11 cellular contexts compared by ENCODE assay signal in the genomic region with DNA sequence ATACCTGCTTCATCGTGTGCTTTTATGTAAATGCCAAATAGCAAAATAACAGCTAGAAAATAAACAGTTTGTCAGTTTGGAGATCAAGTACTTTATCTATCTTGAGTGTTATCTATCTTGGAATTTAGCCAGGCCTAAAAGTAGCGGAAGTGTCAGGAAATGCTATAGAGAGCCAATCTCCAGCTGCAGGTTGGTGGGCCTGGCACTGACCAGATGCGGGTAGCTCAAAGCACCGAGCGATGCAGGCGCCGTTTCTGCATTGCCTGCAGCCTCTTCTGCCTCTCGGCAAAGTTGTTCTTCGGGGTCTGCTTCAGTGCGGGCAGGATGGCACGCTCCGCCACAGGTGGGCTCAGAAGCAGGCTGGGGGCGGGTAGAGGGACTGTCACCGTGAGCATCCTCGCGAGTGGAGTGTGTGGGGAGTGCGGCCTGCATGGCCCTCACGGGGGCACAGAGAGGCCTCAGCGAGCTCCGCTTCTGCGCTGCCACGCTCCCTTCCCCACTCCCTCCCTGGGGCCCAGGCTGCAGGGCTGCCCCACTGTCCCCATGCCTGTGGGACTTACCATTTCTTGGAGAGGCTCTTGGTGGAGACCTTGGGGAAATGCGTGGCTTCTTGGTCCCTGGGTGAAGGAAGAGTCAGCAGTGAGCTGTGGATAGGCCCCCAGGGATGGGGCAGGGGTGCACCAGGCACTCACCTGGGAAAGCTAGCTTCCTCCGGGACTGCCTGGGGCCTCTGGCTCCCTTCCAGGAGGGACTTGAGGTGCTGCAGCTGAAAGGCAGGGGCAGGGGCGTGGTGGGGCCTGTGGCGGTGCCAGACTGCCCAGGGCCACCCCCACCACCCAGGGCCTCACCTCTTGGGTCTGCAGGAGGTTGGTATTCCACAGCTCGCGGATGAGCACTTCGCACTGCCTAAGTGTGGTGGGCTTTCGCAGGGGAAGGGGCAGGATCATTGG. TPM values are rescaled to one million over a fixed set of nuclear protein-coding genes. Genes with fewer than 3 reads are reported as not detected.
"Had no signal": no experiment of that assay in that cellular context is flagged by ENCODE, and none has a peak within 500 bp of the region (broad histone marks: within the 10 kb centered on the region; RNA-seq: fewer than 3 reads in every experiment).

No MANE protein-coding gene starts in this region.

RNA-seq across cellular contexts. Expression of gene CCDC74B, which starts 5.3 kb away (rescaled TPM):
- total RNA-seq: MCF 10A had no signal
- polyA plus RNA-seq: IgD-negative memory B cell had no signal

RNA-seq across cellular contexts. Expression of gene POTEF, which starts 10.6 kb away (rescaled TPM):
- total RNA-seq: activated B cell treated with CpG ODN at 0.5 μM for 24 hours; activated CD4-positive, alpha-beta T cell treated with anti-CD3 and anti-CD28 coated beads, Interleukin-2, amount 10 ng/mL, durations not matched to agents 24 days and 14 days; activated CD8-positive, alpha-beta memory T cell treated with anti-CD3 and anti-CD28 coated beads, Interleukin-2, amount 10 ng/mL, durations not matched to agents 7 days and 5 days; activated T-helper 1 cell treated with anti-CD3 and anti-CD28 coated beads, Interleukin-12 subunit alpha, Interleukin-12 subunit beta, Interleukin-2, Interleukin-4 antibody, amounts not matched to agents 30 ng/mL and 10 ng/mL and 1 ng/mL, durations not matched to agents 14 hours and 24 hours and 36 hours; MCF 10A; OCI-LY7; RPMI7951; T-cell had no signal
- polyA plus RNA-seq: aorta, IgD-negative memory B cell had no signal

RNA-seq across cellular contexts. Expression of gene TUBA3E, which starts 58.6 kb away (rescaled TPM):
- total RNA-seq: activated B cell treated with CpG ODN at 0.5 μM for 24 hours; activated CD4-positive, alpha-beta T cell treated with anti-CD3 and anti-CD28 coated beads, Interleukin-2, amount 10 ng/mL, durations not matched to agents 24 days and 14 days; activated CD8-positive, alpha-beta memory T cell treated with anti-CD3 and anti-CD28 coated beads, Interleukin-2, amount 10 ng/mL, durations not matched to agents 7 days and 5 days; activated T-helper 1 cell treated with anti-CD3 and anti-CD28 coated beads, Interleukin-12 subunit alpha, Interleukin-12 subunit beta, Interleukin-2, Interleukin-4 antibody, amounts not matched to agents 30 ng/mL and 10 ng/mL and 1 ng/mL, durations not matched to agents 14 hours and 24 hours and 36 hours; aorta; breast epithelium; MCF 10A; OCI-LY7; RPMI7951; T-cell had no signal
- polyA plus RNA-seq: IgD-negative memory B cell had no signal
